In genomic region chr14:88904206-88904647, GRCh38 we compare ENCODE assay signal across 28 cellular contexts.
"Had no signal": no experiment of that assay in that cellular context is flagged by ENCODE, and none has a peak within 500 bp of the region (broad histone marks: within the 10 kb centered on the region; RNA-seq: fewer than 3 reads in every experiment).

No MANE protein-coding gene starts in this region.

- H3K4me3 Mint-ChIP-seq: immature natural killer cell; mesothelial cell of epicardium; naive thymus-derived CD4-positive, alpha-beta T cell; natural killer cell treated with Interleukin-12 subunit alpha and Interleukin-12 subunit beta and Interleukin-15 and Interleukin-18, amount 100 ng/mL, for 72 hours; neural crest cell; stimulated activated memory B cell treated with anti-CD40 and anti-IgM and Interleukin-4, amounts not matched to agents 10 μg/mL and 1 μg/mL and 100 μg/mL, for 72 hours; stimulated activated naive CD8-positive, alpha-beta T cell treated with anti-CD3 and anti-CD28 coated beads, Interleukin-15, amount 100 ng/mL, for 72 hours; type B pancreatic cell had no signal

- H3K36me3 ChIP-seq: left ventricle myocardium inferior, right lobe of liver, tibial nerve, uterus had no signal

- H3K9ac ChIP-seq: parathyroid adenoma had no signal

- FAIRE-seq: islet of Langerhans, kidney had no signal

- H3K9me3 ChIP-seq: psoas muscle, right lobe of liver, uterus had no signal

- H3K27ac ChIP-seq: left ventricle myocardium inferior, parathyroid adenoma, psoas muscle, right lobe of liver, tibial nerve, uterus had no signal

- DNase-seq: hypothalamus; immature natural killer cell; kidney; left colon; left ventricle myocardium inferior; mesendoderm; naive thymus-derived CD4-positive, alpha-beta T cell; nucleus accumbens; psoas muscle; right lobe of liver; stimulated activated CD4-positive, alpha-beta T cell treated with anti-CD3 and anti-CD28 coated beads, Interleukin-1b, Interleukin-23, amount 100 ng/mL, for 48 hours; stimulated activated CD4-positive, alpha-beta T cell treated with anti-CD3 and anti-CD28 coated beads, Interleukin-2, amount 100 ng/mL, for 48 hours; stimulated activated CD4-positive, alpha-beta T cell treated with anti-CD3 and anti-CD28 coated beads, Interleukin-4, amount 100 ng/mL, for 4 hours; stimulated activated CD8-positive, alpha-beta memory T cell treated with anti-CD3 and anti-CD28 coated beads, Interleukin-4, amount 100 ng/mL, for 48 hours; stimulated activated naive CD4-positive, alpha-beta T cell treated with Interleukin-2 at 50 U/mL for 16 hours; stimulated activated naive CD8-positive, alpha-beta T cell treated with anti-CD3 and anti-CD28 coated beads, Interleukin-15, amount 100 ng/mL, for 72 hours; substantia nigra; uterus had no signal

- H3K9me3 Mint-ChIP-seq: natural killer cell treated with Interleukin-12 subunit alpha and Interleukin-12 subunit beta and Interleukin-15 and Interleukin-18, amount 100 ng/mL, for 72 hours; stimulated activated naive CD8-positive, alpha-beta T cell treated with anti-CD3 and anti-CD28 coated beads, Interleukin-15, amount 100 ng/mL, for 72 hours; type B pancreatic cell had no signal

- H3K27me3 ChIP-seq: right lobe of liver, tibial nerve, uterus had no signal

- H3K27ac Mint-ChIP-seq: immature natural killer cell; mesothelial cell of epicardium; naive thymus-derived CD4-positive, alpha-beta T cell; natural killer cell treated with Interleukin-12 subunit alpha and Interleukin-12 subunit beta and Interleukin-15 and Interleukin-18, amount 100 ng/mL, for 72 hours; stimulated activated memory B cell treated with anti-CD40 and anti-IgM and Interleukin-4, amounts not matched to agents 10 μg/mL and 1 μg/mL and 100 μg/mL, for 72 hours; stimulated activated naive CD8-positive, alpha-beta T cell treated with anti-CD3 and anti-CD28 coated beads, Interleukin-15, amount 100 ng/mL, for 72 hours; type B pancreatic cell had no signal

- H3K4me1 Mint-ChIP-seq: immature natural killer cell; mesothelial cell of epicardium; naive thymus-derived CD4-positive, alpha-beta T cell; neural crest cell; stimulated activated memory B cell treated with anti-CD40 and anti-IgM and Interleukin-4, amounts not matched to agents 10 μg/mL and 1 μg/mL and 100 μg/mL, for 72 hours; stimulated activated naive CD8-positive, alpha-beta T cell treated with anti-CD3 and anti-CD28 coated beads, Interleukin-15, amount 100 ng/mL, for 72 hours had no signal

- H3K79me2 ChIP-seq: parathyroid adenoma had no signal

- H2AFZ ChIP-seq: parathyroid adenoma had no signal

- H3K4me2 ChIP-seq: smooth muscle cell had no signal

- H3K36me3 Mint-ChIP-seq: immature natural killer cell; mesothelial cell of epicardium; stimulated activated memory B cell treated with anti-CD40 and anti-IgM and Interleukin-4, amounts not matched to agents 10 μg/mL and 1 μg/mL and 100 μg/mL, for 72 hours; type B pancreatic cell had no signal

- H3K4me3 ChIP-seq: left ventricle myocardium inferior, lung, psoas muscle, right lobe of liver, smooth muscle cell, tibial nerve, uterus had no signal

- H3K4me1 ChIP-seq: parathyroid adenoma, psoas muscle, right lobe of liver, tibial nerve, uterus had no signal

- ATAC-seq: left colon; naive thymus-derived CD4-positive, alpha-beta T cell; natural killer cell treated with Interleukin-12 subunit alpha and Interleukin-12 subunit beta and Interleukin-15 and Interleukin-18, amount 100 ng/mL, for 72 hours; psoas muscle; right lobe of liver; stimulated activated memory B cell treated with anti-CD40 and anti-IgM and Interleukin-4, amounts not matched to agents 10 μg/mL and 1 μg/mL and 100 μg/mL, for 72 hours; stimulated activated naive CD8-positive, alpha-beta T cell treated with anti-CD3 and anti-CD28 coated beads, Interleukin-15, amount 100 ng/mL, for 72 hours had no signal
